ENCODE assay signal across 8 cellular contexts in the genomic region with DNA sequence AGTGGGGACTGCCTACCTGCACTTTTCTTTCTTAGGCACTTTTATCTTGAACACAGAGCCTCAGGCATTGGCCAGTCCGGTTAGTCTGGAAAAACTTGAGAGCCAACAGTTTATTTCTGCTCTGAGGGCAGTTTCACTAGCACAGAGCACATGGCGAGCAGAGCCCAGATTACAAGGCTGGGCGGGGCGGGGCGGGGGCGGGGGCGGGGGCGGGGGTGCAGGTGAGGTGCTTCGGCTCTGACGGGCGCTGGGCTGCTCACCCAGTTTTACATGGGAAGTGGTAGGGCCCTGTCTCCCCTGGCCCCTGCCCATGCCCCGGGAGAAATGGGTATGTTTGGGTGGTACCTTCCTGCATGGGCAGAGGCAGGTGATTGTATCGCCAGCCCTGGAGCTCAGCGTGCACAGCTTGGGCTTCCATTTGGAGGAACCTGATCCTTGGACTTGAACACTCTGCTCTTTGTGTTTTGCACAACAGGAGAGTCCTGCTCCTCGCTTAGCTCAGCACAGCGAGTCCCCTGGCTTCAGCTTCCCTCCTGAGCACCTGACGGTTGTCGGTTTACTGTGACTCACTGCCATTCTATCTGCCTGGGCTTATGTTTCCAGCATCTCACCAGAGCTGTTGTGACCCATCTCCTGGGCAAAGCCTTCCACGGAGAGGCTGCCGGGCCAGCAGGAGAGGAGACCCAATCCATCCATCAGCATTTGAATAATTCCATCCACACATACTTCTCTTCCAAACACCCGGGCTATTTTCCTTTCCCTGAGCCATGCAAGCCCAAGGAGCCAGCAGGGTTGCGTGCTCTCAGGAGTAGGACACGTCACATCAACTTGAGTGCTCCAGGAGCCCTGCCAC.
DNase-seq lines count a peak whose midpoint lies in the region; ATAC-seq and TF ChIP-seq lines count a peak whose summit lies in the region.

No MANE protein-coding gene starts in this region.

- H3K36me3 ChIP-seq in CD8-positive, alpha-beta memory T cell (ENCODE audit: insufficient read depth, low read length), result no peaks in the 10 kb centered on the region
- H3K36me3 ChIP-seq in endodermal cell (ENCODE audit: control insufficient read depth, insufficient read depth, low read length), result no peaks in the 10 kb centered on the region
- no peaks in the 10 kb centered on the region for H3K36me3 ChIP-seq in neural progenitor cell
- H3K36me3 ChIP-seq in thyroid gland, result no peaks in the 10 kb centered on the region
- no peaks in the 10 kb centered on the region for H3K36me3 ChIP-seq in A673 (ENCODE audit: insufficient read depth, low read length, poor library complexity, severe bottlenecking)

- H3K9ac ChIP-seq in endodermal cell (ENCODE audit: extremely low read depth, low read length, poor library complexity, severe bottlenecking) (no peak overlapping the region), neural progenitor cell (no peak overlapping the region)

- peak in 1 of 2 donors; percentile 36 for TF ChIP-seq POLR2A in thyroid gland (IDR thresholded peaks at IDR 0.05)

- peak overlapping the region; percentile 95 to 100 (median 99) for H3K27ac Mint-ChIP-seq in CD8-positive, alpha-beta memory T cell
- peak overlapping the region; percentile 98 for H3K27ac Mint-ChIP-seq in activated CD4-positive, alpha-beta memory T cell treated with anti-CD3 and anti-CD28 coated beads, Interleukin-2, amount 10 ng/mL, durations not matched to agents 7 days and 5 days
- H3K27ac Mint-ChIP-seq in endodermal cell (no peak overlapping the region), neural progenitor cell (no peak overlapping the region)

- peak overlapping the region; percentile 82 for H3K4me3 ChIP-seq in CD8-positive, alpha-beta memory T cell (ENCODE audit: low read length)
- H3K4me3 ChIP-seq in endodermal cell (ENCODE audit: low read length) (no peak overlapping the region), neural progenitor cell (no peak overlapping the region), thyroid gland (replicated peaks in 1 of 3) (no peak overlapping the region), A673 (ENCODE audit: low read depth, low read length, poor library complexity, severe bottlenecking) (no peak overlapping the region)

- no peak overlapping the region for H3K4me2 ChIP-seq in neural progenitor cell

- no peaks in the 10 kb centered on the region for H3K27me3 ChIP-seq in CD8-positive, alpha-beta memory T cell (ENCODE audit: insufficient read depth, low read length, poor library complexity, severe bottlenecking)
- H3K27me3 ChIP-seq in endodermal cell (ENCODE audit: control insufficient read depth, insufficient read depth, low read length, poor library complexity, severe bottlenecking), result peaks cover 30% of the 10 kb centered on the region
- H3K27me3 ChIP-seq in neural progenitor cell, result peaks cover 73% of the 10 kb centered on the region
- no peaks in the 10 kb centered on the region for H3K27me3 ChIP-seq in thyroid gland
- no peaks in the 10 kb centered on the region for H3K27me3 ChIP-seq in A673 (replicated peaks; ENCODE audit: insufficient read depth, low read depth, low read length, poor library complexity)

- peak; percentile 54 to 88 (median 78) for DNase-seq in CD8-positive, alpha-beta memory T cell
- DNase-seq in NCI-H146 (lab: John Stamatoyannopoulos, UW), result peak; percentile 65
- DNase-seq in activated CD4-positive, alpha-beta memory T cell treated with anti-CD3 and anti-CD28 coated beads, Interleukin-2, amount 10 ng/mL, durations not matched to agents 7 days and 5 days, result peak; percentile 81
- DNase-seq in endodermal cell, result peak; percentile 82
- DNase-seq in neural progenitor cell (ENCODE audit: low spot score), result no peak
- peak; percentile 88 to 91 for DNase-seq in thyroid gland
- DNase-seq in A673 (ENCODE audit: low spot score), result no peak

- H3K27me3 Mint-ChIP-seq in CD8-positive, alpha-beta memory T cell, result peaks cover 0 to 1% of the 10 kb centered on the region in 2 donors
- no peaks in the 10 kb centered on the region for H3K27me3 Mint-ChIP-seq in activated CD4-positive, alpha-beta memory T cell treated with anti-CD3 and anti-CD28 coated beads, Interleukin-2, amount 10 ng/mL, durations not matched to agents 7 days and 5 days
- H3K27me3 Mint-ChIP-seq in endodermal cell (ENCODE audit: insufficient read depth) (peaks cover 34% of the 10 kb centered on the region), neural progenitor cell (ENCODE audit: insufficient read depth, low read depth) (peaks cover 30% of the 10 kb centered on the region)

- H3K4me1 Mint-ChIP-seq in CD8-positive, alpha-beta memory T cell, result peaks cover 63 to 79% (median 74%) of the 10 kb centered on the region in 3 donors
- peaks cover 78% of the 10 kb centered on the region for H3K4me1 Mint-ChIP-seq in activated CD4-positive, alpha-beta memory T cell treated with anti-CD3 and anti-CD28 coated beads, Interleukin-2, amount 10 ng/mL, durations not matched to agents 7 days and 5 days
- H3K4me1 Mint-ChIP-seq in endodermal cell (peaks cover 39% of the 10 kb centered on the region), neural progenitor cell (peaks cover 31% of the 10 kb centered on the region)

- H2AFZ ChIP-seq in neural progenitor cell (replicated peaks), result no peak overlapping the region

- no peaks in the 10 kb centered on the region for H3K36me3 Mint-ChIP-seq in CD8-positive, alpha-beta memory T cell
- peaks cover 11% of the 10 kb centered on the region for H3K36me3 Mint-ChIP-seq in activated CD4-positive, alpha-beta memory T cell treated with anti-CD3 and anti-CD28 coated beads, Interleukin-2, amount 10 ng/mL, durations not matched to agents 7 days and 5 days (ENCODE audit: low read depth)
- H3K36me3 Mint-ChIP-seq in endodermal cell (ENCODE audit: low read depth), result no peaks in the 10 kb centered on the region
- peaks cover 1% of the 10 kb centered on the region for H3K36me3 Mint-ChIP-seq in neural progenitor cell

- no peaks in the 10 kb centered on the region for H3K79me2 ChIP-seq in neural progenitor cell (ENCODE audit: low read depth)

- peak overlapping the region; percentile 79 to 93 (median 87) for H3K4me3 Mint-ChIP-seq in CD8-positive, alpha-beta memory T cell
- peak overlapping the region; percentile 77 for H3K4me3 Mint-ChIP-seq in activated CD4-positive, alpha-beta memory T cell treated with anti-CD3 and anti-CD28 coated beads, Interleukin-2, amount 10 ng/mL, durations not matched to agents 7 days and 5 days
- H3K4me3 Mint-ChIP-seq in endodermal cell, result peak overlapping the region; percentile 42
- peak overlapping the region; percentile 60 for H3K4me3 Mint-ChIP-seq in neural progenitor cell

- H3K9me3 ChIP-seq in CD8-positive, alpha-beta memory T cell (ENCODE audit: low read length), result no peaks in the 10 kb centered on the region
- H3K9me3 ChIP-seq in endodermal cell (ENCODE audit: control insufficient read depth, low read length) (no peaks in the 10 kb centered on the region), neural progenitor cell (ENCODE audit: low read depth) (no peaks in the 10 kb centered on the region), thyroid gland (no peaks in the 10 kb centered on the region), A673 (ENCODE audit: low read depth, low read length, poor library complexity, severe bottlenecking) (no peaks in the 10 kb centered on the region)

- ATAC-seq in GM21447 (IDR thresholded peaks at IDR 0.05; ENCODE audit: unreplicated experiment), result peak; percentile 31

- WGBS in endodermal cell (ENCODE audit: insufficient coverage in 1 of 2, insufficient read length in 1 of 2), 2 experiments, result 52 to 53% methylated on average over 10 to 16 of the region's 23 CpGs
- 12 to 26% methylated on average over 8 to 20 of the region's 23 CpGs for WGBS in thyroid gland, 2 donors

- POLR2A ChIA-PET in CD8-positive, alpha-beta memory T cell (lab: Charles Lee), result interaction anchor here (0.6 to 6.1 kb wide), 20 partner anchors 9 to 149 kb away, joined by 3 to 85 read pairs (median 10); partner anchors contain the start of genes ARF6 and NEMF
- POLR2A ChIA-PET in activated CD4-positive, alpha-beta memory T cell treated with anti-CD3 and anti-CD28 coated beads, Interleukin-2, amount 10 ng/mL, durations not matched to agents 7 days and 5 days (lab: Charles Lee), result interaction anchor here (0.7 to 15.6 kb wide), 46 partner anchors 10 to 381 kb away, joined by 3 to 630 read pairs (median 26); partner anchors contain the start of genes ARF6, DMAC2L, L2HGDH and NEMF
- POLR2A ChIA-PET in A673 (lab: Charles Lee; ENCODE audit: low non-redundant PET), result no interaction called here

- no peaks in the 10 kb centered on the region for H3K9me3 Mint-ChIP-seq in CD8-positive, alpha-beta memory T cell
- H3K9me3 Mint-ChIP-seq in activated CD4-positive, alpha-beta memory T cell treated with anti-CD3 and anti-CD28 coated beads, Interleukin-2, amount 10 ng/mL, durations not matched to agents 7 days and 5 days, result no peaks in the 10 kb centered on the region
- H3K9me3 Mint-ChIP-seq in endodermal cell (no peaks in the 10 kb centered on the region), neural progenitor cell (no peaks in the 10 kb centered on the region)

- intact Hi-C loops in thyroid gland (cut with DNase I) (loop anchor here (5.0 kb wide), 1 partner anchor 109 kb away; the partner anchor contains the start of gene ARF6), A673 (cut with micrococcal nuclease; ENCODE audit: unreplicated experiment) (no loop called here)

- TF ChIP-seq CTCF in endodermal cell (conservative IDR thresholded peaks at IDR 0.05) (no peak), neural progenitor cell (IDR thresholded peaks at IDR 0.05) (no peak), thyroid gland (IDR thresholded peaks at IDR 0.05) (no peak), A673 (conservative IDR thresholded peaks at IDR 0.05; ENCODE audit: low read depth, low read length) (no peak)

- H3F3A ChIP-seq in neural progenitor cell (ENCODE audit: low read depth), result no peaks in the 10 kb centered on the region

- no TSS peak for BruUV-seq in A673 (replicated peaks; lab: Mats Ljungman, UMichigan)

- peaks cover 61% of the 10 kb centered on the region for H3K4me1 ChIP-seq in CD8-positive, alpha-beta memory T cell (ENCODE audit: insufficient read depth, low read length)
- H3K4me1 ChIP-seq in endodermal cell (ENCODE audit: control insufficient read depth, insufficient read depth, low read length), result peaks cover 21% of the 10 kb centered on the region
- peaks cover 10% of the 10 kb centered on the region for H3K4me1 ChIP-seq in neural progenitor cell
- H3K4me1 ChIP-seq in thyroid gland, result peaks cover 44 to 47% of the 10 kb centered on the region in 2 donors
- H3K4me1 ChIP-seq in A673 (ENCODE audit: insufficient read depth, low read length, poor library complexity, severe bottlenecking), result peaks cover 23% of the 10 kb centered on the region

- CTCF ChIA-PET in CD8-positive, alpha-beta memory T cell (lab: Charles Lee), result interaction anchor here (0.6 to 7.5 kb wide), 21 partner anchors 8 to 367 kb away, joined by 4 to 163 read pairs (median 9); partner anchors contain the start of genes ARF6, NEMF and SOS2
- CTCF ChIA-PET in activated CD4-positive, alpha-beta memory T cell treated with anti-CD3 and anti-CD28 coated beads, Interleukin-2, amount 10 ng/mL, durations not matched to agents 7 days and 5 days (lab: Charles Lee), result interaction anchor here (0.7 to 7.0 kb wide), 24 partner anchors 15 to 367 kb away, joined by 3 to 134 read pairs (median 5); partner anchors contain the start of genes ARF6 and NEMF
- CTCF ChIA-PET in A673 (lab: Charles Lee), result no interaction called here

- no peaks in the 10 kb centered on the region for H4K20me1 ChIP-seq in neural progenitor cell (ENCODE audit: low read depth)

- H3K27ac ChIP-seq in CD8-positive, alpha-beta memory T cell (ENCODE audit: low read depth, low read length), result peak overlapping the region; percentile 100
- H3K27ac ChIP-seq in endodermal cell (ENCODE audit: low read depth, low read length) (no peak overlapping the region), neural progenitor cell (no peak overlapping the region), thyroid gland (peak overlapping the region; percentile 93 to 96 (median 93)), A673 (ENCODE audit: low read depth, low read length, poor library complexity, severe bottlenecking) (no peak overlapping the region)

Comparison
In these comparisons a context has a peak if more than half of its experiments do, and no peak if none do; other contexts are left out.
1. DNase-seq: peak in CD8-positive, alpha-beta memory T cell (5 of 5), NCI-H146 (single experiment), activated CD4-positive, alpha-beta memory T cell treated with anti-CD3 and anti-CD28 coated beads, Interleukin-2, amount 10 ng/mL, durations not matched to agents 7 days and 5 days (single experiment), endodermal cell (single experiment) and thyroid gland (2 of 2); none in neural progenitor cell (single experiment) and A673 (single experiment).
2. H3K27ac ChIP-seq: peak in CD8-positive, alpha-beta memory T cell (single experiment) and thyroid gland (3 of 3); none in endodermal cell (single experiment), neural progenitor cell (single experiment) and A673 (single experiment).
3. H3K27ac Mint-ChIP-seq: peak in CD8-positive, alpha-beta memory T cell (8 of 8) and activated CD4-positive, alpha-beta memory T cell treated with anti-CD3 and anti-CD28 coated beads, Interleukin-2, amount 10 ng/mL, durations not matched to agents 7 days and 5 days (single experiment); none in endodermal cell (single experiment) and neural progenitor cell (single experiment).
4. Peak in every context shown above with its lines, with median percentiles within 50 percentile points of each other: H3K4me3 Mint-ChIP-seq.